In genomic region chr7:106042196-106042611, GRCh38 we compare ENCODE assay signal across 1 cellular context.
TF ChIP-seq lines count a peak whose summit lies in the region.

No MANE protein-coding gene starts in this region.

TF ChIP-seq in K562, 482 proteins besides CTCF, POLR2A, EP300 and RAD21 (continued from another document):
- 0 out of 2 replicates have a peak, but pooled peaks have one; percentile 32 for TF ChIP-seq AFF4 (CRISPR knock-in tag; IDR thresholded peaks at IDR 0.05)
